Comparison of ENCODE assay signal across 11 cellular contexts in genomic region chr6:158646023-158646888, GRCh38. TPM values are rescaled to one million over a fixed set of nuclear protein-coding genes. Genes with fewer than 3 reads are reported as not detected.
DNase-seq lines count a peak whose midpoint lies in the region; ATAC-seq, FAIRE-seq and TF ChIP-seq lines count a peak whose summit lies in the region.
"Had no signal": no experiment of that assay in that cellular context is flagged by ENCODE, and none has a peak within 500 bp of the region (broad histone marks: within the 10 kb centered on the region; RNA-seq: fewer than 3 reads in every experiment).

No MANE protein-coding gene starts in this region.

- TF ChIP-seq POLR2A in gastroesophageal sphincter (IDR thresholded peaks at IDR 0.05) = no peak

- H3K27ac ChIP-seq in gastroesophageal sphincter = peak overlapping the region in 3 of 4 donors; percentile 32 to 99 (median 97)
- H3K27ac ChIP-seq in small intestine (ENCODE audit: low read depth in 1 of 2, low read length in 1 of 2) = no peak overlapping the region

- WGBS in gastroesophageal sphincter (ENCODE audit: low coverage in 1 of 2), 2 donors = 88 to 93% methylated on average over 6 to 7 of the region's 10 CpGs
- WGBS in small intestine, 3 donors = 38 to 79% (median 77%) methylated on average over 10 of the region's 10 CpGs

- no peaks in the 10 kb centered on the region for H3K9me3 ChIP-seq in gastroesophageal sphincter
- no peaks in the 10 kb centered on the region for H3K9me3 ChIP-seq in small intestine (ENCODE audit: control insufficient read depth, low read depth)
- H3K9me3 ChIP-seq: HAP-1 had no signal

- H3K27ac Mint-ChIP-seq in activated CD4-positive, alpha-beta T cell treated with anti-CD3 and anti-CD28 coated beads, Interleukin-2, amount 10 ng/mL, durations not matched to agents 24 days and 14 days = peak overlapping the region; percentile 96
- H3K27ac Mint-ChIP-seq in activated CD8-positive, alpha-beta T cell treated with anti-CD3 and anti-CD28 coated beads, Interleukin-2, amount 10 ng/mL, durations not matched to agents 7 days and 5 days = peak overlapping the region; percentile 36

- FAIRE-seq in small intestine (lab: Jason Lieb, UNC) = no peak
- FAIRE-seq: A204.1 had no signal

- H3K36me3 ChIP-seq in gastroesophageal sphincter (no peaks in the 10 kb centered on the region), small intestine (ENCODE audit: control insufficient read depth in 2 of 2, insufficient read depth in 2 of 2, low read length in 2 of 2) (no peaks in the 10 kb centered on the region)
- H3K36me3 ChIP-seq: HAP-1 had no signal

- ATAC-seq in activated CD8-positive, alpha-beta T cell treated with anti-CD3 and anti-CD28 coated beads, Interleukin-2, amount 10 ng/mL, durations not matched to agents 7 days and 5 days = no peak
- ATAC-seq in gastroesophageal sphincter = no peak
- no peak for ATAC-seq in GM18867 (IDR thresholded peaks at IDR 0.05; ENCODE audit: unreplicated experiment)

- POLR2A ChIA-PET in activated CD8-positive, alpha-beta T cell treated with anti-CD3 and anti-CD28 coated beads, Interleukin-2, amount 10 ng/mL, durations not matched to agents 7 days and 5 days (lab: Charles Lee) = interaction anchor here (1.1 to 2.6 kb wide), 4 partner anchors 13 to 223 kb away, joined by 3 to 19 read pairs (median 8); partner anchors contain the start of gene TMEM181

- TF ChIP-seq EP300 in gastroesophageal sphincter (IDR thresholded peaks at IDR 0.05) = no peak

- in situ Hi-C loops in ACHN (cut with HindIII; ENCODE audit: low pct_ligation_motif_present, low pct_unique_long_range_greater_than_20kb, low sequenced_read_pairs) = no loop called here

- no peaks in the 10 kb centered on the region for H3K27me3 ChIP-seq in gastroesophageal sphincter
- no peaks in the 10 kb centered on the region for H3K27me3 ChIP-seq in small intestine (ENCODE audit: control insufficient read depth in 2 of 2, insufficient read depth in 2 of 2, low read length in 2 of 2)

- peaks cover 69% of the 10 kb centered on the region for H3K4me1 Mint-ChIP-seq in activated CD4-positive, alpha-beta T cell treated with anti-CD3 and anti-CD28 coated beads, Interleukin-2, amount 10 ng/mL, durations not matched to agents 24 days and 14 days
- peaks cover 64% of the 10 kb centered on the region for H3K4me1 Mint-ChIP-seq in activated CD8-positive, alpha-beta T cell treated with anti-CD3 and anti-CD28 coated beads, Interleukin-2, amount 10 ng/mL, durations not matched to agents 7 days and 5 days (ENCODE audit: low read depth)

- DNase-seq in activated CD4-positive, alpha-beta T cell treated with anti-CD3 and anti-CD28 coated beads, Interleukin-2, amount 10 ng/mL, durations not matched to agents 24 days and 14 days = no peak
- DNase-seq in activated CD4-positive, alpha-beta T cell treated with anti-CD3 and anti-CD28 coated beads for 4 hours = no peak
- no peak for DNase-seq in activated CD8-positive, alpha-beta T cell treated with anti-CD3 and anti-CD28 coated beads, Interleukin-2, amount 10 ng/mL, durations not matched to agents 7 days and 5 days
- DNase-seq in small intestine (peak; percentile 74), ACHN (no peak), NCI-H1930 (lab: John Stamatoyannopoulos, UW) (no peak)
- DNase-seq: NCI-H1092 had no signal

- peaks cover 3% of the 10 kb centered on the region for H3K9me3 Mint-ChIP-seq in activated CD4-positive, alpha-beta T cell treated with anti-CD3 and anti-CD28 coated beads, Interleukin-2, amount 10 ng/mL, durations not matched to agents 24 days and 14 days
- H3K9me3 Mint-ChIP-seq in activated CD8-positive, alpha-beta T cell treated with anti-CD3 and anti-CD28 coated beads, Interleukin-2, amount 10 ng/mL, durations not matched to agents 7 days and 5 days (ENCODE audit: insufficient read depth) = no peaks in the 10 kb centered on the region

- peak overlapping the region; percentile 97 for H3K4me3 Mint-ChIP-seq in activated CD4-positive, alpha-beta T cell treated with anti-CD3 and anti-CD28 coated beads, Interleukin-2, amount 10 ng/mL, durations not matched to agents 24 days and 14 days
- H3K4me3 Mint-ChIP-seq in activated CD8-positive, alpha-beta T cell treated with anti-CD3 and anti-CD28 coated beads, Interleukin-2, amount 10 ng/mL, durations not matched to agents 7 days and 5 days = peak overlapping the region; percentile 79

- H3K27me3 Mint-ChIP-seq in activated CD4-positive, alpha-beta T cell treated with anti-CD3 and anti-CD28 coated beads, Interleukin-2, amount 10 ng/mL, durations not matched to agents 24 days and 14 days = no peaks in the 10 kb centered on the region
- no peaks in the 10 kb centered on the region for H3K27me3 Mint-ChIP-seq in activated CD8-positive, alpha-beta T cell treated with anti-CD3 and anti-CD28 coated beads, Interleukin-2, amount 10 ng/mL, durations not matched to agents 7 days and 5 days (ENCODE audit: low read depth)

- H3K4me1 ChIP-seq in gastroesophageal sphincter = peaks cover 9 to 42% (median 12%) of the 10 kb centered on the region in 3 donors
- H3K4me1 ChIP-seq in small intestine (ENCODE audit: control insufficient read depth in 2 of 2, insufficient read depth in 1 of 2, low read depth in 1 of 2, low read length in 1 of 2) = peaks cover 2 to 5% of the 10 kb centered on the region in 2 donors

- H3K4me3 ChIP-seq in gastroesophageal sphincter = no peak overlapping the region
- H3K4me3 ChIP-seq in small intestine (ENCODE audit: low read depth in 1 of 2, low read length in 2 of 2) = no peak overlapping the region
- H3K4me3 ChIP-seq: HAP-1 had no signal

- intact Hi-C loops in activated CD4-positive, alpha-beta T cell treated with anti-CD3 and anti-CD28 coated beads, Interleukin-2, amount 10 ng/mL, durations not matched to agents 24 days and 14 days (cut with micrococcal nuclease) = loop anchor here (5.0 kb wide), 3 partner anchors 351 to 1331 kb away; no protein-coding TSS in a partner anchor

- peaks cover 35% of the 10 kb centered on the region for H3K36me3 Mint-ChIP-seq in activated CD4-positive, alpha-beta T cell treated with anti-CD3 and anti-CD28 coated beads, Interleukin-2, amount 10 ng/mL, durations not matched to agents 24 days and 14 days (ENCODE audit: low read depth)
- peaks cover 31% of the 10 kb centered on the region for H3K36me3 Mint-ChIP-seq in activated CD8-positive, alpha-beta T cell treated with anti-CD3 and anti-CD28 coated beads, Interleukin-2, amount 10 ng/mL, durations not matched to agents 7 days and 5 days (ENCODE audit: low read depth)

- CTCF ChIA-PET in activated CD8-positive, alpha-beta T cell treated with anti-CD3 and anti-CD28 coated beads, Interleukin-2, amount 10 ng/mL, durations not matched to agents 7 days and 5 days (lab: Charles Lee) = interaction anchor here (4.8 to 9.3 kb wide), 2 partner anchors 15 to 45 kb away, joined by 38 to 88 read pairs; no protein-coding TSS in a partner anchor

- TF ChIP-seq CTCF in gastroesophageal sphincter (IDR thresholded peaks at IDR 0.05) = no peak

RNA-seq across cellular contexts. Expression of gene DYNLT1, which starts 1.7 kb away (rescaled TPM):
- total RNA-seq in activated CD4-positive, alpha-beta T cell treated with anti-CD3 and anti-CD28 coated beads, Interleukin-2, amount 10 ng/mL, durations not matched to agents 24 days and 14 days = 103 and 110 TPM in 2 replicates
- 10 to 100 TPM; 79.0 to 86.4 TPM for total RNA-seq in activated CD8-positive, alpha-beta T cell treated with anti-CD3 and anti-CD28 coated beads, Interleukin-2, amount 10 ng/mL, durations not matched to agents 7 days and 5 days
- 100 to 1,000 TPM in 3 of 4 donors, 10 to 100 TPM in 1; 83.9 to 125 (median 113) TPM for total RNA-seq in gastroesophageal sphincter
- polyA plus RNA-seq in small intestine = 100 to 1,000 TPM; 242 to 451 (median 373) TPM

RNA-seq across cellular contexts. Expression of gene SYTL3, which starts 3.6 kb away (rescaled TPM):
- total RNA-seq in activated CD4-positive, alpha-beta T cell treated with anti-CD3 and anti-CD28 coated beads, Interleukin-2, amount 10 ng/mL, durations not matched to agents 24 days and 14 days = 102 and 106 TPM in 2 replicates
- total RNA-seq in activated CD8-positive, alpha-beta T cell treated with anti-CD3 and anti-CD28 coated beads, Interleukin-2, amount 10 ng/mL, durations not matched to agents 7 days and 5 days = 10 to 100 TPM; 43.5 to 48.3 TPM
- 1 to 10 TPM; 1.9 to 5.9 (median 4.5) TPM for total RNA-seq in gastroesophageal sphincter
- 1 to 10 TPM; 3.6 to 5.7 (median 5.1) TPM for polyA plus RNA-seq in small intestine

Comparison
In these comparisons a context has a peak if more than half of its experiments do, and no peak if none do; other contexts are left out.
1. H3K27ac ChIP-seq: peak in gastroesophageal sphincter (3 of 4); none in small intestine (0 of 2).
2. RNA of gene SYTL3, which starts 3.6 kb away (total RNA-seq): 102 to 106 TPM in activated CD4-positive, alpha-beta T cell treated with anti-CD3 and anti-CD28 coated beads, Interleukin-2, amount 10 ng/mL, durations not matched to agents 24 days and 14 days and 43.5 to 48.3 TPM in activated CD8-positive, alpha-beta T cell treated with anti-CD3 and anti-CD28 coated beads, Interleukin-2, amount 10 ng/mL, durations not matched to agents 7 days and 5 days; 1.9 to 5.9 TPM in gastroesophageal sphincter; every median in the first group is over 4 times any median in the second.